29 cellular contexts compared by ENCODE assay signal in the genomic region with DNA sequence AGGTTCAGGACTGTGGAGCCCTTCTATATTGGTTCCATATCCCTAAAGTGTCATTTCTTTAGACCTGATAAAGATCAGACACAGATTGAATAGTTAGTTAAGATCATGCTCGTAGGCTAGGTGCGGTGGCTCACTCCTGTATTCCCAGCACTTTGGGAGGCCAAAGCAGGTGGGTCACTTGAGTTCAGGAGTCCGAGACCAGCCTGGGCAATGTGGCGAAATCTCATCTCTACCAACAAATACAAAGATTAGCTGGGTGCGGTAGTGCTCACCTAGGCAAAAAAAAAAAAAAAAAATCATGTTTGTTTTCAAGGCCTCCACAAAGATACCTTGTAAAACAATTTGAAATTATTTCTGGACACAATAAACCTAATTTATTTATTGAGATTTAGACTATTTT.
"Had no signal": no experiment of that assay in that cellular context is flagged by ENCODE, and none has a peak within 500 bp of the region (broad histone marks: within the 10 kb centered on the region; RNA-seq: fewer than 3 reads in every experiment).

No MANE protein-coding gene starts in this region.

- H3K4me2 ChIP-seq: neural progenitor cell, smooth muscle cell had no signal

- DNase-seq: natural killer cell; occipital lobe; ovary; posterior cingulate gyrus; psoas muscle; right cardiac atrium; spleen; stimulated activated CD4-positive, alpha-beta T cell treated with anti-CD3 and anti-CD28 coated beads, Interleukin-12 subunit alpha, Interleukin-12 subunit beta, amount 100 ng/mL, for 4 hours; stimulated activated CD4-positive, alpha-beta T cell treated with anti-CD3 and anti-CD28 coated beads, Interleukin-1b, Interleukin-23, amount 100 ng/mL, for 48 hours; stimulated activated CD4-positive, alpha-beta T cell treated with anti-CD3 and anti-CD28 coated beads, Interleukin-4, amount 100 ng/mL, for 1 hour; stimulated activated CD4-positive, alpha-beta T cell treated with anti-CD3 and anti-CD28 coated beads, Interleukin-4, amount 100 ng/mL, for 4 hours; stimulated activated CD8-positive, alpha-beta memory T cell treated with anti-CD3 and anti-CD28 coated beads, Interleukin-4, amount 100 ng/mL, for 48 hours; stimulated activated naive CD4-positive, alpha-beta T cell; stimulated activated naive CD8-positive, alpha-beta T cell treated with anti-CD3 and anti-CD28 coated beads, Interleukin-15, amount 100 ng/mL, for 72 hours; stimulated activated naive CD8-positive, alpha-beta T cell treated with anti-CD3 and anti-CD28 coated beads, Interleukin-15, Interleukin-2, amounts not matched to agents 100 U/mL and 50 U/mL, for 24 hours; substantia nigra; testis; tibial artery; transverse colon; upper lobe of left lung had no signal

- H3K36me3 ChIP-seq: ovary had no signal

- H2AFZ ChIP-seq: neural progenitor cell, parathyroid adenoma had no signal

- H3K9ac ChIP-seq: neural progenitor cell, parathyroid adenoma had no signal

- H3K27ac ChIP-seq: neural progenitor cell, ovary, parathyroid adenoma, psoas muscle, skin epidermis, spleen, suprapubic skin, testis, tibial artery, transverse colon, upper lobe of left lung, vagina had no signal

- ATAC-seq: natural killer cell; psoas muscle; right cardiac atrium; sciatic nerve; stimulated activated memory B cell treated with anti-CD40 and anti-IgM and Interleukin-4, amounts not matched to agents 10 μg/mL and 1 μg/mL and 100 μg/mL, for 72 hours; stimulated activated naive CD8-positive, alpha-beta T cell treated with anti-CD3 and anti-CD28 coated beads, Interleukin-15, amount 100 ng/mL, for 72 hours; stimulated activated naive CD8-positive, alpha-beta T cell treated with anti-CD3 and anti-CD28 coated beads, Interleukin-15, Interleukin-2, amounts not matched to agents 100 U/mL and 50 U/mL, for 24 hours had no signal

- H3K4me3 ChIP-seq: neural progenitor cell, ovary, psoas muscle, skin epidermis, smooth muscle cell, spleen, suprapubic skin, testis, tibial artery, transverse colon, upper lobe of left lung, vagina had no signal

- FAIRE-seq: urothelium cell line had no signal

- H3K79me2 ChIP-seq: parathyroid adenoma had no signal

- H3K4me1 ChIP-seq: testis had no signal

- H3K27me3 ChIP-seq: neural progenitor cell, ovary, spleen, suprapubic skin, testis, tibial artery, transverse colon, upper lobe of left lung, vagina had no signal

- H3K9me3 ChIP-seq: ovary, psoas muscle, spleen, suprapubic skin, testis, tibial artery, transverse colon, upper lobe of left lung, vagina had no signal
